ENCODE assay signal across 1 cellular context in the genomic region with DNA sequence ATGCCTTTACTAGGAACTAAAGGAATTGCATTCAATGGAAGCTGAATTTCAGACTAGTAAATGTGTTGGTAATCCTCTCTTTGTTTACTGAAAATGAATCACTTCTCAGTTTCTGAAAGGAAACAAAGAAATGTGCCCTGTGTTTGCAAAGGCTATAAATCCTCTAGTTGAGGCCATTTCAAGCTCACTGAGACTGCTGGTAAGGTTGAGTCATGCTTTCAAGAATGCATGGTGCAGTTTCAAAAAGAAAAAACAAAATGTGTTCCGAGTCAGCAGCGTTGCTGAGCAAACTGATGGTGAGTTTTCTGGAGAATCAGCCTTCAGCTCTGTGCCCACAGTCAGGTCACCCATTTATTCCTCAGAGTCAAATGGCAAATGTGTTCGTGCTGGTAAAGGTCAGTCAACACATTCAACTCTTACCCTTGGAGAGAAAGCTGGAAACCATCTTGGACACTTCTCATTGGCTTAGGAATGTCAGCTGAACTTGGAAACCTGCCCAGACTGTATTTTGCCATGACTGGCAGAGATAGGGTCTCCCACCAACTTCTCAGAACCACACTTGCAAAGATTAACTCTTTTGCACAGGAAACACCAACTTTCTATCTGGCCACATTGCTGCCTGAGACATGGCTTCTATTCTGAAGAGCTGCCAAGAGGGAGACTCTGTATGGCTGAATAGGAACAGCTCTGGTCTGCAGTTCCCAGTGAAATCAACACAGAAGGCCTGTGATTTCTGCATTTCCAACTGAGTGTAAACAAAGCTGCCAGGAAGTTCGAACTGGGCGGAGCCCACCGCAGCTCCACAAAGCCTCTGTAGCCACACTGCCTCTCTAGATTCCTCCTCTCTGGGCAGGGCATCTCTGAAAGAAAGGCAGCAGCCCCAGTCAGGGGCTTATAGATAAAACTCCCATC.
A peak's percentile ranks its signal among the peaks of the same experiment; 100 is the strongest.
TF ChIP-seq lines count a peak whose summit lies in the region.

No MANE protein-coding gene starts in this region.

TF ChIP-seq in H1, 55 proteins besides CTCF, POLR2A, EP300 and RAD21:
- TF ChIP-seq FOSL1 (IDR thresholded peaks at IDR 0.05; ENCODE audit: insufficient read depth, low read depth, low read length) (no peak), YY1 (IDR thresholded peaks at IDR 0.05; ENCODE audit: low read depth, low read length) (peak; percentile 34; the same call in 1 of the 2 replicates), CREB1 (IDR thresholded peaks at IDR 0.05) (no peak), SRF (IDR thresholded peaks at IDR 0.05; ENCODE audit: low read depth, low read length) (no peak), CEBPB (IDR thresholded peaks at IDR 0.05; ENCODE audit: low read depth, low read length) (no peak), JUND (IDR thresholded peaks at IDR 0.05; ENCODE audit: low read length) (peak; percentile 8; the same call in 1 of the 2 replicates), JUN (IDR thresholded peaks at IDR 0.05; ENCODE audit: low read depth, low read length) (0 out of 2 replicates have a peak, but pooled peaks have one; percentile 13), TEAD4 (IDR thresholded peaks at IDR 0.05; ENCODE audit: low read depth, low read length) (no peak), KDM4A (IDR thresholded peaks at IDR 0.05; ENCODE audit: low read depth, low read length, severe bottlenecking) (no peak), ATF3 (IDR thresholded peaks at IDR 0.05; ENCODE audit: insufficient read depth, low read depth, low read length) (no peak), NANOG (IDR thresholded peaks at IDR 0.05; ENCODE audit: insufficient read depth, low read depth, low read length, poor library complexity, severe bottlenecking) (no peak), POU5F1 (IDR thresholded peaks at IDR 0.05; ENCODE audit: low read depth, low read length) (no peak), SIX5 (IDR thresholded peaks at IDR 0.05; ENCODE audit: low read depth, low read length) (no peak), BRCA1 (IDR thresholded peaks at IDR 0.05; ENCODE audit: low read depth, low read length) (no peak), HDAC2 (IDR thresholded peaks at IDR 0.05; ENCODE audit: borderline replicate concordance in 1 of 2, low read depth in 2 of 2, low read length in 2 of 2) (no peak), RNF2 (IDR thresholded peaks at IDR 0.05; ENCODE audit: borderline replicate concordance, low read depth, low read length, missing control alignments, poor library complexity, severe bottlenecking) (no peak), CTBP2 (IDR thresholded peaks at IDR 0.05; ENCODE audit: borderline replicate concordance, insufficient read depth, insufficient read length, low read length) (no peak)
